In genomic region chr16:86049641-86050040, GRCh38 we compare ENCODE assay signal across 25 cellular contexts.
"Had no signal": no experiment of that assay in that cellular context is flagged by ENCODE, and none has a peak within 500 bp of the region (broad histone marks: within the 10 kb centered on the region; RNA-seq: fewer than 3 reads in every experiment).

No MANE protein-coding gene starts in this region.

- H3K4me1 Mint-ChIP-seq: immature natural killer cell had no signal

- DNase-seq: hypothalamus; immature natural killer cell; left ventricle myocardium inferior; midbrain; mucosa of descending colon; naive thymus-derived CD4-positive, alpha-beta T cell; nucleus accumbens; ovary; retina; right cardiac atrium; stimulated activated CD4-positive, alpha-beta T cell treated with anti-CD3 and anti-CD28 coated beads, Interleukin-4, amount 100 ng/mL, for 4 hours; stimulated activated CD8-positive, alpha-beta memory T cell treated with anti-CD3 and anti-CD28 coated beads, Interleukin-4, amount 100 ng/mL, for 48 hours; stimulated activated naive CD4-positive, alpha-beta T cell treated with Interleukin-2 at 50 U/mL for 16 hours; stimulated activated naive CD8-positive, alpha-beta T cell treated with anti-CD3 and anti-CD28 coated beads, Interleukin-15, amount 100 ng/mL, for 72 hours; substantia nigra; uterus had no signal

- H3K4me3 ChIP-seq: left ventricle myocardium inferior, lung, mucosa of descending colon, ovary, prostate gland, skin epidermis, tibial nerve, uterus had no signal

- H3K9me3 ChIP-seq: left ventricle myocardium inferior, mucosa of descending colon, ovary, prostate gland, tibial nerve, uterus had no signal

- FAIRE-seq: islet of Langerhans had no signal

- H3K9me3 Mint-ChIP-seq: immature natural killer cell; natural killer cell treated with Interleukin-12 subunit alpha and Interleukin-12 subunit beta and Interleukin-15 and Interleukin-18, amount 100 ng/mL, for 72 hours; stimulated activated memory B cell treated with anti-CD40 and anti-IgM and Interleukin-4, amounts not matched to agents 10 μg/mL and 1 μg/mL and 100 μg/mL, for 72 hours; stimulated activated naive CD8-positive, alpha-beta T cell treated with anti-CD3 and anti-CD28 coated beads, Interleukin-15, amount 100 ng/mL, for 72 hours; type B pancreatic cell had no signal

- H3K36me3 ChIP-seq: left ventricle myocardium inferior, ovary, prostate gland, tibial nerve, uterus had no signal

- H3K4me3 Mint-ChIP-seq: immature natural killer cell; naive thymus-derived CD4-positive, alpha-beta T cell; natural killer cell treated with Interleukin-12 subunit alpha and Interleukin-12 subunit beta and Interleukin-15 and Interleukin-18, amount 100 ng/mL, for 72 hours; stimulated activated memory B cell treated with anti-CD40 and anti-IgM and Interleukin-4, amounts not matched to agents 10 μg/mL and 1 μg/mL and 100 μg/mL, for 72 hours; stimulated activated naive CD8-positive, alpha-beta T cell treated with anti-CD3 and anti-CD28 coated beads, Interleukin-15, amount 100 ng/mL, for 72 hours; type B pancreatic cell had no signal

- H3K27ac ChIP-seq: left ventricle myocardium inferior, ovary, prostate gland, skin epidermis, tibial nerve, uterus had no signal

- H3K27me3 ChIP-seq: ovary, uterus had no signal

- ATAC-seq: mucosa of descending colon; naive thymus-derived CD4-positive, alpha-beta T cell; natural killer cell treated with Interleukin-12 subunit alpha and Interleukin-12 subunit beta and Interleukin-15 and Interleukin-18, amount 100 ng/mL, for 72 hours; right cardiac atrium; sciatic nerve; stimulated activated memory B cell treated with anti-CD40 and anti-IgM and Interleukin-4, amounts not matched to agents 10 μg/mL and 1 μg/mL and 100 μg/mL, for 72 hours; stimulated activated naive CD8-positive, alpha-beta T cell treated with anti-CD3 and anti-CD28 coated beads, Interleukin-15, amount 100 ng/mL, for 72 hours had no signal

- H3K4me1 ChIP-seq: left ventricle myocardium inferior, prostate gland, uterus had no signal

- H3K27ac Mint-ChIP-seq: immature natural killer cell; naive thymus-derived CD4-positive, alpha-beta T cell; natural killer cell treated with Interleukin-12 subunit alpha and Interleukin-12 subunit beta and Interleukin-15 and Interleukin-18, amount 100 ng/mL, for 72 hours; stimulated activated memory B cell treated with anti-CD40 and anti-IgM and Interleukin-4, amounts not matched to agents 10 μg/mL and 1 μg/mL and 100 μg/mL, for 72 hours; stimulated activated naive CD8-positive, alpha-beta T cell treated with anti-CD3 and anti-CD28 coated beads, Interleukin-15, amount 100 ng/mL, for 72 hours; type B pancreatic cell had no signal

- H3K36me3 Mint-ChIP-seq: immature natural killer cell; naive thymus-derived CD4-positive, alpha-beta T cell; natural killer cell treated with Interleukin-12 subunit alpha and Interleukin-12 subunit beta and Interleukin-15 and Interleukin-18, amount 100 ng/mL, for 72 hours; stimulated activated memory B cell treated with anti-CD40 and anti-IgM and Interleukin-4, amounts not matched to agents 10 μg/mL and 1 μg/mL and 100 μg/mL, for 72 hours; type B pancreatic cell had no signal
